10 cellular contexts compared by ENCODE assay signal in genomic region chr17:17186551-17187505, GRCh38. TPM values are rescaled to one million over a fixed set of nuclear protein-coding genes. Genes with fewer than 3 reads are reported as not detected.
DNase-seq lines count a peak whose midpoint lies in the region; ATAC-seq and TF ChIP-seq lines count a peak whose summit lies in the region.
"Had no signal": no experiment of that assay in that cellular context is flagged by ENCODE, and none has a peak within 500 bp of the region (broad histone marks: within the 10 kb centered on the region; RNA-seq: fewer than 3 reads in every experiment).

No MANE protein-coding gene starts in this region.

- ATAC-seq in stimulated activated memory B cell treated with anti-CD40 and anti-IgM and Interleukin-4, amounts not matched to agents 10 μg/mL and 1 μg/mL and 100 μg/mL, for 72 hours = no peak
- ATAC-seq in GM21381 (IDR thresholded peaks at IDR 0.05; ENCODE audit: unreplicated experiment) = no peak

- CTCF ChIA-PET in activated naive CD4-positive, alpha-beta T cell treated with anti-CD3 and anti-CD28 coated beads, Interleukin-2, amount 10 ng/mL, durations not matched to agents 7 days and 5 days (lab: Charles Lee) = interaction anchor here (1.2 kb wide), 1 partner anchor 19 kb away, joined by 3 read pairs; the partner anchor contains the start of gene PLD6

- H3K27me3 Mint-ChIP-seq in activated naive CD4-positive, alpha-beta T cell treated with anti-CD3 and anti-CD28 coated beads, Interleukin-2, amount 10 ng/mL, durations not matched to agents 7 days and 5 days = no peaks in the 10 kb centered on the region
- H3K27me3 Mint-ChIP-seq in glutamatergic neuron (ENCODE audit: unreplicated experiment) = peaks cover 6% of the 10 kb centered on the region
- H3K27me3 Mint-ChIP-seq in stimulated activated memory B cell treated with anti-CD40 and anti-IgM and Interleukin-4, amounts not matched to agents 10 μg/mL and 1 μg/mL and 100 μg/mL, for 72 hours = no peaks in the 10 kb centered on the region

- H3K4me3 Mint-ChIP-seq in activated naive CD4-positive, alpha-beta T cell treated with anti-CD3 and anti-CD28 coated beads, Interleukin-2, amount 10 ng/mL, durations not matched to agents 7 days and 5 days = no peak overlapping the region
- no peak overlapping the region for H3K4me3 Mint-ChIP-seq in glutamatergic neuron (ENCODE audit: unreplicated experiment)
- H3K4me3 Mint-ChIP-seq in stimulated activated memory B cell treated with anti-CD40 and anti-IgM and Interleukin-4, amounts not matched to agents 10 μg/mL and 1 μg/mL and 100 μg/mL, for 72 hours = no peak overlapping the region

- peak overlapping the region; percentile 31; the same call in 1 of the 2 replicates for H3K27ac ChIP-seq in VCaP
- H3K27ac ChIP-seq: SK-N-MC had no signal

- H3K4me1 Mint-ChIP-seq in activated naive CD4-positive, alpha-beta T cell treated with anti-CD3 and anti-CD28 coated beads, Interleukin-2, amount 10 ng/mL, durations not matched to agents 7 days and 5 days = peaks cover 62% of the 10 kb centered on the region
- H3K4me1 Mint-ChIP-seq in glutamatergic neuron (ENCODE audit: low read depth, unreplicated experiment) = peaks cover 25% of the 10 kb centered on the region
- peaks cover 33% of the 10 kb centered on the region for H3K4me1 Mint-ChIP-seq in stimulated activated memory B cell treated with anti-CD40 and anti-IgM and Interleukin-4, amounts not matched to agents 10 μg/mL and 1 μg/mL and 100 μg/mL, for 72 hours

- no peaks in the 10 kb centered on the region for H3K9me3 Mint-ChIP-seq in activated naive CD4-positive, alpha-beta T cell treated with anti-CD3 and anti-CD28 coated beads, Interleukin-2, amount 10 ng/mL, durations not matched to agents 7 days and 5 days
- H3K9me3 Mint-ChIP-seq in glutamatergic neuron (ENCODE audit: unreplicated experiment) = peaks cover 15% of the 10 kb centered on the region
- H3K9me3 Mint-ChIP-seq in stimulated activated memory B cell treated with anti-CD40 and anti-IgM and Interleukin-4, amounts not matched to agents 10 μg/mL and 1 μg/mL and 100 μg/mL, for 72 hours = no peaks in the 10 kb centered on the region

- peaks cover 61% of the 10 kb centered on the region for H3K36me3 Mint-ChIP-seq in activated naive CD4-positive, alpha-beta T cell treated with anti-CD3 and anti-CD28 coated beads, Interleukin-2, amount 10 ng/mL, durations not matched to agents 7 days and 5 days
- H3K36me3 Mint-ChIP-seq in glutamatergic neuron (ENCODE audit: unreplicated experiment) = peaks cover 9% of the 10 kb centered on the region
- peaks cover 25% of the 10 kb centered on the region for H3K36me3 Mint-ChIP-seq in stimulated activated memory B cell treated with anti-CD40 and anti-IgM and Interleukin-4, amounts not matched to agents 10 μg/mL and 1 μg/mL and 100 μg/mL, for 72 hours

- peak overlapping the region; percentile 97 for H3K27ac Mint-ChIP-seq in activated naive CD4-positive, alpha-beta T cell treated with anti-CD3 and anti-CD28 coated beads, Interleukin-2, amount 10 ng/mL, durations not matched to agents 7 days and 5 days
- peak overlapping the region; percentile 43 for H3K27ac Mint-ChIP-seq in glutamatergic neuron (ENCODE audit: unreplicated experiment)
- peak overlapping the region; percentile 51 for H3K27ac Mint-ChIP-seq in stimulated activated memory B cell treated with anti-CD40 and anti-IgM and Interleukin-4, amounts not matched to agents 10 μg/mL and 1 μg/mL and 100 μg/mL, for 72 hours

- TF ChIP-seq CTCF in VCaP (conservative IDR thresholded peaks at IDR 0.05) = no peak
- no peak for TF ChIP-seq CTCF in glutamatergic neuron (IDR thresholded peaks at IDR 0.05; ENCODE audit: partially characterized antibody, unreplicated experiment)

- no peak for DNase-seq in activated naive CD4-positive, alpha-beta T cell treated with anti-CD3 and anti-CD28 coated beads, Interleukin-2, amount 10 ng/mL, durations not matched to agents 7 days and 5 days
- no peak for DNase-seq in activated naive CD4-positive, alpha-beta T cell (lab: John Stamatoyannopoulos, UW)
- DNase-seq in glutamatergic neuron (no peak), SKM-1 treated with dmso at 0.1 percent for 144 hours (lab: John Stamatoyannopoulos, UW; ENCODE audit: unreplicated experiment) (no peak), NOMO-1 treated with dmso at 0.1 percent for 144 hours (lab: John Stamatoyannopoulos, UW; ENCODE audit: unreplicated experiment) (no peak)
- DNase-seq: NCI-H1092 treated with DMSO at 0.1 percent for 48 hours had no signal

RNA-seq across cellular contexts. Expression of gene PLD6, which starts 19.3 kb away (rescaled TPM):
- 1.1 TPM for total RNA-seq in glutamatergic neuron (ENCODE audit: unreplicated experiment)

RNA-seq across cellular contexts. Expression of gene FLCN, which starts 50.1 kb away (rescaled TPM):
- total RNA-seq in glutamatergic neuron (ENCODE audit: unreplicated experiment) = 131 TPM

Comparison
In these comparisons a context has a peak if more than half of its experiments do, and no peak if none do; other contexts are left out.
1. H3K27ac Mint-ChIP-seq: peak in every context shown above with its lines; median percentile 97 in activated naive CD4-positive, alpha-beta T cell treated with anti-CD3 and anti-CD28 coated beads, Interleukin-2, amount 10 ng/mL, durations not matched to agents 7 days and 5 days; 51 in stimulated activated memory B cell treated with anti-CD40 and anti-IgM and Interleukin-4, amounts not matched to agents 10 μg/mL and 1 μg/mL and 100 μg/mL, for 72 hours; 43 in glutamatergic neuron.